ENCODE assay signal across 14 cellular contexts in the genomic region with DNA sequence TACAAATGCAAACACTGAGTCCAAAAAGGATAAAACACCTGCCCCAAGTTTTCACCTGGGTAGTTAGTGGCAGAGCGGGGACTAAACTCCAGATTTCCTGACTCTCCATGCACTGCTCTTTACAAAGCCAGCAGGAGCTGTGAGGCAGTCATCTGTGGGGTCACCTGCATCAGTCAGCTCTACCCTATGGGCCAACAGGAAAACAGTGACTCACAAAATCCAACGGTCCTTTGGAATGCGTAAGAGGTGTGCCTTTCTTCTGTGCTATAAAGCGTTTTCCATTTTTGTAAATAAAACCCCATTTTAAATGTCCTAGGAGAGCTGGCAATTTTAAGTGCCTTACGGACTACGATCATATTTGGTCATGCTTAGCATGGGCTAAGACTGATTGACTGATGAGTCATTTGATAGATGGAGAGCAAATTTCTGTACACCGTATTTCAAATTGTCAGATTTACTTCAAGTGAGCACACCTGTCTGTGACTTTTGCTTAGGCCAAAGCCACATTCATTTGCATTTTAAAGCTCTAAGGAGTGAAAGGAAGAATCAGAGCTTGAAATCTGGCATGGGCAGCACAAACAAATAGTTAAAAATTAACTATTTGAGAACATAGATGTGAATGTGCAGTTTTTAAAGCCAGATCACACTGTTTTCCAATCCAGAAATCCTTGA. TPM values are rescaled to one million over a fixed set of nuclear protein-coding genes. Genes with fewer than 3 reads are reported as not detected.
DNase-seq lines count a peak whose midpoint lies in the region; ATAC-seq lines count a peak whose summit lies in the region.
"Had no signal": no experiment of that assay in that cellular context is flagged by ENCODE, and none has a peak within 500 bp of the region (broad histone marks: within the 10 kb centered on the region; RNA-seq: fewer than 3 reads in every experiment).

No MANE protein-coding gene starts in this region.

- no peaks in the 10 kb centered on the region for H3K9me3 Mint-ChIP-seq in activated naive CD4-positive, alpha-beta T cell treated with anti-CD3 and anti-CD28 coated beads for 36 hours
- H3K9me3 Mint-ChIP-seq: brain had no signal

- no peak overlapping the region for H3K4me3 Mint-ChIP-seq in activated naive CD4-positive, alpha-beta T cell treated with anti-CD3 and anti-CD28 coated beads for 36 hours
- H3K4me3 Mint-ChIP-seq: brain had no signal

- peak; percentile 69 for ATAC-seq in GM18520 (IDR thresholded peaks at IDR 0.05; ENCODE audit: unreplicated experiment)
- ATAC-seq in GM21786 (IDR thresholded peaks at IDR 0.05; ENCODE audit: unreplicated experiment) = peak; percentile 65

- H3K27ac Mint-ChIP-seq in activated naive CD4-positive, alpha-beta T cell treated with anti-CD3 and anti-CD28 coated beads for 36 hours = no peak overlapping the region
- H3K27ac Mint-ChIP-seq: brain had no signal

- intact Hi-C loops in activated naive CD4-positive, alpha-beta T cell treated with anti-CD3 and anti-CD28 coated beads for 36 hours (cut with micrococcal nuclease) = no loop called here

- H3K4me1 Mint-ChIP-seq in activated naive CD4-positive, alpha-beta T cell treated with anti-CD3 and anti-CD28 coated beads for 36 hours (ENCODE audit: low read depth) = peaks cover 20% of the 10 kb centered on the region

- DNase-seq in HT-29 (ENCODE audit: low spot score) (peak; percentile 27), iris pigment epithelial cell (ENCODE audit: low read depth) (peak; percentile 79), DMS 273 (lab: John Stamatoyannopoulos, UW; ENCODE audit: unreplicated experiment) (no peak), NCI-H1436 (lab: John Stamatoyannopoulos, UW) (no peak)
- no peak for DNase-seq in NK-92 treated with Interleukin-12 subunit alpha and Interleukin-12 subunit beta, amount 100 ng/mL, for 24 hours (lab: John Stamatoyannopoulos, UW)
- DNase-seq in activated naive CD4-positive, alpha-beta T cell treated with anti-CD3 and anti-CD28 coated beads for 36 hours = no peak
- DNase-seq: BE2C; NCI-H1417; NCI-H774; SIG-M5; stimulated activated naive CD4-positive, alpha-beta T cell had no signal

- CTCF ChIA-PET in activated naive CD4-positive, alpha-beta T cell treated with anti-CD3 and anti-CD28 coated beads for 36 hours (lab: Charles Lee) = interaction anchor here (1.0 kb wide), 1 partner anchor 19 kb away, joined by 3 read pairs; no protein-coding TSS in a partner anchor

- no peaks in the 10 kb centered on the region for H3K36me3 Mint-ChIP-seq in activated naive CD4-positive, alpha-beta T cell treated with anti-CD3 and anti-CD28 coated beads for 36 hours (ENCODE audit: low read depth)
- H3K36me3 Mint-ChIP-seq: brain had no signal

- H3K27me3 Mint-ChIP-seq in activated naive CD4-positive, alpha-beta T cell treated with anti-CD3 and anti-CD28 coated beads for 36 hours (ENCODE audit: low read depth) = peaks cover 46% of the 10 kb centered on the region

RNA-seq across cellular contexts. Expression of gene COL8A1, which starts 4.4 kb away (rescaled TPM):
- 0.13 TPM in 1 of 2 replicates, not detected in the other for total RNA-seq in HT-29 (2014; rRNA removed; shearing (Covaris generic))
- under 1 TPM; 0.07 to 0.12 TPM for total RNA-seq in activated naive CD4-positive, alpha-beta T cell treated with anti-CD3 and anti-CD28 coated beads for 36 hours

Comparison
In these comparisons a context has a peak if more than half of its experiments do, and no peak if none do; other contexts are left out.
1. DNase-seq: peak in HT-29 (single experiment) and iris pigment epithelial cell (single experiment); none in NK-92 treated with Interleukin-12 subunit alpha and Interleukin-12 subunit beta, amount 100 ng/mL, for 24 hours (single experiment), DMS 273 (single experiment), NCI-H1436 (single experiment) and activated naive CD4-positive, alpha-beta T cell treated with anti-CD3 and anti-CD28 coated beads for 36 hours (single experiment).